ENCODE assay signal across 32 cellular contexts in the genomic region with DNA sequence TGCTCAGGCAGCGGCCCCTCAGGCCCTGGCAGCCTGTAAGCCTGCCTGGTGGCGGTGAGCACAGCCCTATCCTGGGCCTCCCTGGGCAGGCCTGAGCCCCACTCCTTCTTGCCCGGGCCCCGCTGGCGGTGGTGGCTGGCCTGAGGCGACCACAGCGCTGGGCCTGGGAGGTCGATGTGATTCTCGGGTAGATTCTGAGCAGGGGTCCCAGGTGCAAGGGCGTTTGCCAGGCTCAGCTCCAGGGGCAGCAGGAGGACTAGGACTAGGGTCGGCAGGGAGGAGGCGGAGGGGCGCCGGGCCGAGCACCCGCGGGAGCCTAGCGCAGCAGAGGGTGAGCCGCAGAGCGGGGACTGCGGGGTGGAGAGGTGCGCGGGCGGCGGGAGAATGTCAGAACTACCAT. TPM values are rescaled to one million over a fixed set of nuclear protein-coding genes. Genes with fewer than 3 reads are reported as not detected.
"Had no signal": no experiment of that assay in that cellular context is flagged by ENCODE, and none has a peak within 500 bp of the region (broad histone marks: within the 10 kb centered on the region; RNA-seq: fewer than 3 reads in every experiment).

No MANE protein-coding gene starts in this region.

- H3K27ac ChIP-seq: ascending aorta, cardiac muscle cell, VCaP had no signal

- H3K4me3 ChIP-seq: ascending aorta, cardiac muscle cell had no signal

- H3K9me3 ChIP-seq: ascending aorta had no signal

- H3K4me1 ChIP-seq: ascending aorta had no signal

- DNase-seq: activated CD4-positive, alpha-beta memory T cell treated with anti-CD3 and anti-CD28 coated beads, Interleukin-2, amount 10 ng/mL, durations not matched to agents 7 days and 5 days; activated CD4-positive, alpha-beta T cell treated with anti-CD3 and anti-CD28 coated beads for 1 hour; activated CD4-positive, alpha-beta T cell treated with anti-CD3 and anti-CD28 coated beads for 36 hours; activated CD4-positive, alpha-beta T cell treated with anti-CD3 and anti-CD28 coated beads for 48 hours; activated CD4-positive, alpha-beta T cell treated with anti-CD3 and anti-CD28 coated beads, Interleukin-2, amount 10 ng/mL, durations not matched to agents 7 days and 5 days; activated CD4-positive, alpha-beta T cell treated with anti-CD3 and anti-CD28 coated beads, Interleukin-2, amount 50 U/mL, for 48 hours; activated CD4-positive, CD25-positive, alpha-beta regulatory T cell; activated CD8-positive, alpha-beta memory T cell treated with anti-CD3 and anti-CD28 coated beads for 24 hours; activated CD8-positive, alpha-beta memory T cell treated with anti-CD3 and anti-CD28 coated beads, Interleukin-2, amount 10 ng/mL, durations not matched to agents 7 days and 5 days; activated CD8-positive, alpha-beta memory T cell treated with anti-CD3 and anti-CD28 coated beads, Interleukin-2, amount 50 U/mL, for 48 hours; activated CD8-positive, alpha-beta T cell treated with anti-CD3 and anti-CD28 coated beads, Interleukin-2, amount 10 ng/mL, durations not matched to agents 7 days and 5 days; activated effector memory CD4-positive, alpha-beta T cell treated with Interleukin-2 at 50 U/mL for 16 hours; activated gamma-delta T cell; activated naive CD4-positive, alpha-beta T cell treated with anti-CD3 and anti-CD28 coated beads, Interleukin-2, amount 10 ng/mL, durations not matched to agents 7 days and 5 days; activated naive CD4-positive, alpha-beta T cell treated with Interleukin-2 at 50 U/mL for 16 hours; activated naive CD8-positive, alpha-beta T cell treated with anti-CD3 and anti-CD28 coated beads, Interleukin-2, amount 10 ng/mL, durations not matched to agents 7 days and 5 days; activated naive CD8-positive, alpha-beta T cell treated with anti-CD3 and anti-CD28 coated beads, Interleukin-2, amount 50 U/mL, for 24 hours; activated T-cell treated with anti-CD3 and anti-CD28 coated beads, Interleukin-2, amount 50 U/mL, for 24 hours; activated T-cell treated with anti-CD3 and anti-CD28 coated beads, Interleukin-2, amount 50 U/mL, for 48 hours; amygdala; anterior cingulate cortex; cerebellar nuclear complex; T-helper 2 cell; T-helper 9 cell had no signal

- FAIRE-seq: bronchial epithelial cell, TTC549 had no signal

- H3K36me3 ChIP-seq: ascending aorta, cardiac muscle cell had no signal

- H3K27me3 ChIP-seq: ascending aorta, cardiac muscle cell had no signal

RNA-seq across cellular contexts. Expression of gene FAM9A, which starts 17.0 kb away (rescaled TPM):
- total RNA-seq: activated CD4-positive, alpha-beta memory T cell treated with anti-CD3 and anti-CD28 coated beads, Interleukin-2, amount 10 ng/mL, durations not matched to agents 7 days and 5 days; activated CD4-positive, alpha-beta T cell treated with anti-CD3 and anti-CD28 coated beads for 36 hours; activated CD4-positive, alpha-beta T cell treated with anti-CD3 and anti-CD28 coated beads, Interleukin-2, amount 10 ng/mL, durations not matched to agents 7 days and 5 days; activated CD8-positive, alpha-beta memory T cell treated with anti-CD3 and anti-CD28 coated beads, Interleukin-2, amount 10 ng/mL, durations not matched to agents 7 days and 5 days; activated CD8-positive, alpha-beta T cell treated with anti-CD3 and anti-CD28 coated beads, Interleukin-2, amount 10 ng/mL, durations not matched to agents 7 days and 5 days; activated naive CD8-positive, alpha-beta T cell treated with anti-CD3 and anti-CD28 coated beads, Interleukin-2, amount 10 ng/mL, durations not matched to agents 7 days and 5 days; activated T-helper 2 cell treated with anti-CD3 and anti-CD28 coated beads, Interferon-gamma antibody, Interleukin-2, Interleukin-4, amounts not matched to agents 10 μg/mL and 5 μg/mL and 100 μg/mL, durations not matched to agents 14 hours and 24 hours and 36 hours; ascending aorta; bronchial epithelial cell; cardiac muscle cell; chondrocyte had no signal
- polyA plus RNA-seq: adipose tissue, cardiac muscle cell had no signal

RNA-seq across cellular contexts. Expression of gene ANOS1, which starts 52.2 kb away (rescaled TPM):
- total RNA-seq: activated CD4-positive, alpha-beta memory T cell treated with anti-CD3 and anti-CD28 coated beads, Interleukin-2, amount 10 ng/mL, durations not matched to agents 7 days and 5 days; activated CD4-positive, alpha-beta T cell treated with anti-CD3 and anti-CD28 coated beads for 36 hours; activated CD8-positive, alpha-beta memory T cell treated with anti-CD3 and anti-CD28 coated beads, Interleukin-2, amount 10 ng/mL, durations not matched to agents 7 days and 5 days; activated T-helper 2 cell treated with anti-CD3 and anti-CD28 coated beads, Interferon-gamma antibody, Interleukin-2, Interleukin-4, amounts not matched to agents 10 μg/mL and 5 μg/mL and 100 μg/mL, durations not matched to agents 14 hours and 24 hours and 36 hours had no signal
